ENCODE assay signal across 10 cellular contexts in genomic region chr22:17797721-17798559, GRCh38. TPM values are rescaled to one million over a fixed set of nuclear protein-coding genes. Genes with fewer than 3 reads are reported as not detected.
DNase-seq lines count a peak whose midpoint lies in the region; ATAC-seq and TF ChIP-seq lines count a peak whose summit lies in the region.
"Had no signal": no experiment of that assay in that cellular context is flagged by ENCODE, and none has a peak within 500 bp of the region (broad histone marks: within the 10 kb centered on the region; RNA-seq: fewer than 3 reads in every experiment).

No MANE protein-coding gene starts in this region.

- BruUV-seq in Caco-2 (replicated peaks; lab: Mats Ljungman, UMichigan) = no TSS peak

- no peaks in the 10 kb centered on the region for H3K27me3 Mint-ChIP-seq in activated CD8-positive, alpha-beta T cell treated with anti-CD3 and anti-CD28 coated beads, Interleukin-2, amount 10 ng/mL, durations not matched to agents 7 days and 5 days (ENCODE audit: low read depth)
- H3K27me3 Mint-ChIP-seq in activated CD4-positive, alpha-beta memory T cell treated with anti-CD3 and anti-CD28 coated beads, Interleukin-2, amount 10 ng/mL, durations not matched to agents 7 days and 5 days = no peaks in the 10 kb centered on the region
- H3K27me3 Mint-ChIP-seq in Caco-2 (ENCODE audit: insufficient read depth, unreplicated experiment) = no peaks in the 10 kb centered on the region
- H3K27me3 Mint-ChIP-seq: CD4-positive, CD25-positive, alpha-beta regulatory T cell had no signal

- H3K9me3 ChIP-seq in gastroesophageal sphincter (no peaks in the 10 kb centered on the region), Caco-2 (no peaks in the 10 kb centered on the region)

- CTCF ChIA-PET in GM10248 (lab: Yijun Ruan, JAX) = interaction anchor here (1.2 to 8.8 kb wide), 7 partner anchors 12 to 278 kb away, joined by 3 to 68 read pairs (median 7); no protein-coding TSS in a partner anchor
- CTCF ChIA-PET in activated CD8-positive, alpha-beta T cell treated with anti-CD3 and anti-CD28 coated beads, Interleukin-2, amount 10 ng/mL, durations not matched to agents 7 days and 5 days (lab: Charles Lee) = interaction anchor here (0.7 to 1.1 kb wide), 2 partner anchors 13 to 33 kb away, joined by 3 read pairs; no protein-coding TSS in a partner anchor
- CTCF ChIA-PET in activated CD4-positive, alpha-beta memory T cell treated with anti-CD3 and anti-CD28 coated beads, Interleukin-2, amount 10 ng/mL, durations not matched to agents 7 days and 5 days (lab: Charles Lee) = no interaction called here
- CTCF ChIA-PET in Caco-2 (lab: Charles Lee) = no interaction called here

- H3K4me1 ChIP-seq in gastroesophageal sphincter (no peaks in the 10 kb centered on the region), Caco-2 (peaks cover 9% of the 10 kb centered on the region)

- no peak overlapping the region for H3K4me3 ChIP-seq in gastroesophageal sphincter
- H3K4me3 ChIP-seq in Caco-2 (ENCODE audit: low read depth, low read length) = no peak overlapping the region

- no peaks in the 10 kb centered on the region for H3K36me3 Mint-ChIP-seq in activated CD8-positive, alpha-beta T cell treated with anti-CD3 and anti-CD28 coated beads, Interleukin-2, amount 10 ng/mL, durations not matched to agents 7 days and 5 days (ENCODE audit: low read depth)
- no peaks in the 10 kb centered on the region for H3K36me3 Mint-ChIP-seq in activated CD4-positive, alpha-beta memory T cell treated with anti-CD3 and anti-CD28 coated beads, Interleukin-2, amount 10 ng/mL, durations not matched to agents 7 days and 5 days (ENCODE audit: low read depth)
- peaks cover 7% of the 10 kb centered on the region for H3K36me3 Mint-ChIP-seq in Caco-2 (ENCODE audit: insufficient read depth, unreplicated experiment)

- no peak for TF ChIP-seq EP300 in gastroesophageal sphincter (IDR thresholded peaks at IDR 0.05)

- ATAC-seq in GM19467 (IDR thresholded peaks at IDR 0.05; ENCODE audit: unreplicated experiment) (peak; percentile 54), HG03378 (IDR thresholded peaks at IDR 0.05; ENCODE audit: unreplicated experiment) (peak; percentile 47), gastroesophageal sphincter (no peak)
- ATAC-seq in activated CD8-positive, alpha-beta T cell treated with anti-CD3 and anti-CD28 coated beads, Interleukin-2, amount 10 ng/mL, durations not matched to agents 7 days and 5 days = peak; percentile 15

- no peak for TF ChIP-seq CTCF in GM10248 (IDR thresholded peaks at IDR 0.05; ENCODE audit: control extremely low read depth, extremely low read depth, low read depth, missing control alignments)
- TF ChIP-seq CTCF in gastroesophageal sphincter (IDR thresholded peaks at IDR 0.05) = no peak
- no peak for TF ChIP-seq CTCF in Caco-2 (IDR thresholded peaks at IDR 0.05; ENCODE audit: insufficient read depth in 1 of 2, low read depth in 1 of 2, low read length in 1 of 2, severe bottlenecking in 1 of 2, unreplicated experiment in 1 of 2)

- 78 to 91% methylated on average over 7 to 9 of the region's 23 CpGs for WGBS in gastroesophageal sphincter (ENCODE audit: low coverage in 1 of 2), 2 donors

- no peak overlapping the region for H3K4me3 Mint-ChIP-seq in activated CD8-positive, alpha-beta T cell treated with anti-CD3 and anti-CD28 coated beads, Interleukin-2, amount 10 ng/mL, durations not matched to agents 7 days and 5 days
- H3K4me3 Mint-ChIP-seq in activated CD4-positive, alpha-beta memory T cell treated with anti-CD3 and anti-CD28 coated beads, Interleukin-2, amount 10 ng/mL, durations not matched to agents 7 days and 5 days = no peak overlapping the region
- no peak overlapping the region for H3K4me3 Mint-ChIP-seq in Caco-2 (ENCODE audit: unreplicated experiment)
- H3K4me3 Mint-ChIP-seq: CD4-positive, CD25-positive, alpha-beta regulatory T cell had no signal

- peaks cover 0 to 67% of the 10 kb centered on the region in 2 donors for H3K36me3 ChIP-seq in gastroesophageal sphincter
- H3K36me3 ChIP-seq in Caco-2 (ENCODE audit: control insufficient read depth, insufficient read depth, low read length) = no peaks in the 10 kb centered on the region

- no peaks in the 10 kb centered on the region for H3K9me3 Mint-ChIP-seq in activated CD8-positive, alpha-beta T cell treated with anti-CD3 and anti-CD28 coated beads, Interleukin-2, amount 10 ng/mL, durations not matched to agents 7 days and 5 days (ENCODE audit: insufficient read depth)
- H3K9me3 Mint-ChIP-seq in activated CD4-positive, alpha-beta memory T cell treated with anti-CD3 and anti-CD28 coated beads, Interleukin-2, amount 10 ng/mL, durations not matched to agents 7 days and 5 days = no peaks in the 10 kb centered on the region
- no peaks in the 10 kb centered on the region for H3K9me3 Mint-ChIP-seq in Caco-2 (ENCODE audit: unreplicated experiment)
- H3K9me3 Mint-ChIP-seq: CD4-positive, CD25-positive, alpha-beta regulatory T cell had no signal

- POLR2A ChIA-PET in GM10248 (lab: Yijun Ruan, JAX) = interaction anchor here (0.7 kb wide), 2 partner anchors 12 to 166 kb away, joined by 3 to 4 read pairs; no protein-coding TSS in a partner anchor
- POLR2A ChIA-PET in activated CD8-positive, alpha-beta T cell treated with anti-CD3 and anti-CD28 coated beads, Interleukin-2, amount 10 ng/mL, durations not matched to agents 7 days and 5 days (lab: Charles Lee) = no interaction called here
- POLR2A ChIA-PET in activated CD4-positive, alpha-beta memory T cell treated with anti-CD3 and anti-CD28 coated beads, Interleukin-2, amount 10 ng/mL, durations not matched to agents 7 days and 5 days (lab: Charles Lee) = no interaction called here
- POLR2A ChIA-PET in Caco-2 (lab: Charles Lee) = no interaction called here

- H3K27me3 ChIP-seq in gastroesophageal sphincter (no peaks in the 10 kb centered on the region), Caco-2 (replicated peaks; ENCODE audit: control insufficient read depth, insufficient read depth, low read length) (no peaks in the 10 kb centered on the region)

- H3K27ac ChIP-seq in gastroesophageal sphincter = no peak overlapping the region

- no peak for TF ChIP-seq POLR2A in gastroesophageal sphincter (IDR thresholded peaks at IDR 0.05)

- H3K27ac Mint-ChIP-seq in activated CD8-positive, alpha-beta T cell treated with anti-CD3 and anti-CD28 coated beads, Interleukin-2, amount 10 ng/mL, durations not matched to agents 7 days and 5 days = no peak overlapping the region
- no peak overlapping the region for H3K27ac Mint-ChIP-seq in activated CD4-positive, alpha-beta memory T cell treated with anti-CD3 and anti-CD28 coated beads, Interleukin-2, amount 10 ng/mL, durations not matched to agents 7 days and 5 days
- H3K27ac Mint-ChIP-seq in Caco-2 (ENCODE audit: unreplicated experiment) = no peak overlapping the region
- H3K27ac Mint-ChIP-seq: CD4-positive, CD25-positive, alpha-beta regulatory T cell had no signal

- H3K4me1 Mint-ChIP-seq in activated CD8-positive, alpha-beta T cell treated with anti-CD3 and anti-CD28 coated beads, Interleukin-2, amount 10 ng/mL, durations not matched to agents 7 days and 5 days (ENCODE audit: low read depth) = peaks cover 4% of the 10 kb centered on the region
- peaks cover 3% of the 10 kb centered on the region for H3K4me1 Mint-ChIP-seq in activated CD4-positive, alpha-beta memory T cell treated with anti-CD3 and anti-CD28 coated beads, Interleukin-2, amount 10 ng/mL, durations not matched to agents 7 days and 5 days
- H3K4me1 Mint-ChIP-seq in Caco-2 (ENCODE audit: low read depth, unreplicated experiment) = peaks cover 32% of the 10 kb centered on the region
- H3K4me1 Mint-ChIP-seq: CD4-positive, CD25-positive, alpha-beta regulatory T cell had no signal

- intact Hi-C loops in Caco-2 (cut with micrococcal nuclease; ENCODE audit: unreplicated experiment) = no loop called here

- peak; percentile 78 for DNase-seq in GM10248 (ENCODE audit: extremely low spot score)
- no peak for DNase-seq in activated CD8-positive, alpha-beta T cell treated with anti-CD3 and anti-CD28 coated beads, Interleukin-2, amount 10 ng/mL, durations not matched to agents 7 days and 5 days
- DNase-seq in cortex of kidney (lab: John Stamatoyannopoulos, UW) = no peak
- DNase-seq in activated CD4-positive, alpha-beta memory T cell treated with anti-CD3 and anti-CD28 coated beads, Interleukin-2, amount 10 ng/mL, durations not matched to agents 7 days and 5 days = no peak
- no peak for DNase-seq in Caco-2
- DNase-seq: CD4-positive, CD25-positive, alpha-beta regulatory T cell; NK-92 treated with Interleukin-12 subunit alpha and Interleukin-12 subunit beta, amount 100 ng/mL, for 24 hours had no signal

RNA-seq across cellular contexts. Expression of gene BID, which starts 23.7 kb away (rescaled TPM):
- total RNA-seq in activated CD8-positive, alpha-beta T cell treated with anti-CD3 and anti-CD28 coated beads, Interleukin-2, amount 10 ng/mL, durations not matched to agents 7 days and 5 days = 10 to 100 TPM; 46.2 to 48.4 TPM
- total RNA-seq in gastroesophageal sphincter (10 to 100 TPM in 3 of 4 donors, 1 to 10 TPM in 1; 5.9 to 34.5 (median 21.4) TPM), Caco-2 (2022) (28.2 and 28.7 TPM in 2 replicates)
- total RNA-seq in activated CD4-positive, alpha-beta memory T cell treated with anti-CD3 and anti-CD28 coated beads, Interleukin-2, amount 10 ng/mL, durations not matched to agents 7 days and 5 days = 10 to 100 TPM; 21.4 to 25.7 TPM

Comparison
In these comparisons a context has a peak if more than half of its experiments do, and no peak if none do; other contexts are left out.
1. CTCF ChIA-PET loops: an anchor here in GM10248 (1.2 to 8.8 kb wide) and activated CD8-positive, alpha-beta T cell treated with anti-CD3 and anti-CD28 coated beads, Interleukin-2, amount 10 ng/mL, durations not matched to agents 7 days and 5 days (0.7 to 1.1 kb wide); none called in activated CD4-positive, alpha-beta memory T cell treated with anti-CD3 and anti-CD28 coated beads, Interleukin-2, amount 10 ng/mL, durations not matched to agents 7 days and 5 days and Caco-2.